ENCODE assay signal across 9 cellular contexts in genomic region chr12:121805171-121805687, GRCh38. TPM values are rescaled to one million over a fixed set of nuclear protein-coding genes. Genes with fewer than 3 reads are reported as not detected.
DNase-seq lines count a peak whose midpoint lies in the region; ATAC-seq and TF ChIP-seq lines count a peak whose summit lies in the region.
"Had no signal": no experiment of that assay in that cellular context is flagged by ENCODE, and none has a peak within 500 bp of the region (broad histone marks: within the 10 kb centered on the region; RNA-seq: fewer than 3 reads in every experiment).

No MANE protein-coding gene starts in this region.

- H3K27ac ChIP-seq in GM23248 (peak overlapping the region; percentile 99), OCI-LY7 (ENCODE audit: low read depth, low read length, poor library complexity, severe bottlenecking) (peak overlapping the region; percentile 66), duodenal mucosa (ENCODE audit: low read depth, low read length) (peak overlapping the region; percentile 83), muscle layer of duodenum (ENCODE audit: low read length) (peak overlapping the region; percentile 31)

- H3K4me2 ChIP-seq in GM23248 (ENCODE audit: unreplicated experiment) (peak overlapping the region; percentile 98), OCI-LY7 (ENCODE audit: low read length) (peak overlapping the region; percentile 94)

- H3F3A ChIP-seq in GM23248 (ENCODE audit: insufficient read depth) = peaks cover 17% of the 10 kb centered on the region

- H3K27me3 ChIP-seq in GM23248 (replicated peaks; ENCODE audit: insufficient read depth) = no peaks in the 10 kb centered on the region
- no peaks in the 10 kb centered on the region for H3K27me3 ChIP-seq in duodenal mucosa (ENCODE audit: control insufficient read depth in 1 of 2, insufficient read depth in 2 of 2, low read length in 2 of 2)
- no peaks in the 10 kb centered on the region for H3K27me3 ChIP-seq in muscle layer of duodenum (ENCODE audit: low read depth, low read length)

- H3K9ac ChIP-seq in GM23248 = peak overlapping the region; percentile 99
- H3K9ac ChIP-seq in duodenal mucosa (ENCODE audit: low read depth in 1 of 2, low read length in 2 of 2) = peak overlapping the region; percentile 72 to 82

- H4K20me1 ChIP-seq in GM23248 (ENCODE audit: insufficient read depth) (no peaks in the 10 kb centered on the region), OCI-LY7 (ENCODE audit: insufficient read depth, low read length) (peaks cover 6% of the 10 kb centered on the region; the same call in 1 of the 2 replicates)

- WGBS in GM23248 (ENCODE audit: low coverage in 1 of 2, low lambda C conversion rate in 2 of 2, missing lambda C conversion rate in 2 of 2), 2 experiments = 1% methylated on average over 30 to 32 of the region's 32 CpGs

- peak; percentile 64 for DNase-seq in GM23248
- DNase-seq in OCI-LY7 (ENCODE audit: low spot score) = peak; percentile 53
- no peak for DNase-seq in kidney glomerular epithelial cell (lab: John Stamatoyannopoulos, UW)

- H3K4me3 ChIP-seq in GM23248 (peak overlapping the region; percentile 80), OCI-LY7 (ENCODE audit: low read depth, low read length, poor library complexity, severe bottlenecking) (peak overlapping the region; percentile 75), duodenal mucosa (ENCODE audit: low read depth in 1 of 2, low read length in 2 of 2) (peak overlapping the region; percentile 75 to 83), muscle layer of duodenum (ENCODE audit: low read depth in 1 of 2, low read length in 2 of 2) (peak overlapping the region; percentile 59 to 80)

- H3K9me2 ChIP-seq in GM23248 (ENCODE audit: insufficient read depth) = no peaks in the 10 kb centered on the region
- H3K9me2 ChIP-seq in OCI-LY7 (ENCODE audit: insufficient read depth, low read length) = no peaks in the 10 kb centered on the region

- H3K9me3 ChIP-seq in GM23248 (ENCODE audit: low read depth) (no peaks in the 10 kb centered on the region), OCI-LY7 (ENCODE audit: low read length) (no peaks in the 10 kb centered on the region), duodenal mucosa (ENCODE audit: control insufficient read depth in 1 of 2, low read length in 2 of 2) (no peaks in the 10 kb centered on the region), muscle layer of duodenum (ENCODE audit: control insufficient read depth in 1 of 2, low read length in 2 of 2) (no peaks in the 10 kb centered on the region)

- H3K36me3 ChIP-seq in GM23248 (ENCODE audit: low read depth) (0 out of 2 replicates have a peak, but pooled peaks cover under 1% of the 10 kb centered on the region), OCI-LY7 (ENCODE audit: insufficient read depth, low read length) (peaks cover 27% of the 10 kb centered on the region), duodenal mucosa (ENCODE audit: control insufficient read depth in 1 of 2, insufficient read depth in 2 of 2, low read length in 2 of 2) (peaks cover 6 to 28% of the 10 kb centered on the region in 2 donors), muscle layer of duodenum (ENCODE audit: control insufficient read depth in 1 of 2, insufficient read depth in 2 of 2, low read length in 2 of 2) (peaks cover 11 to 23% of the 10 kb centered on the region in 2 donors)

- CTCF ChIA-PET in OCI-LY7 (lab: Charles Lee; ENCODE audit: unreplicated experiment) = interaction anchor here (1.0 to 1.3 kb wide), 2 partner anchors 10 to 11 kb away, joined by 3 to 7 read pairs; no protein-coding TSS in a partner anchor

- ATAC-seq in GM18498 (IDR thresholded peaks at IDR 0.05; ENCODE audit: unreplicated experiment) (no peak), GM18861 (IDR thresholded peaks at IDR 0.05; ENCODE audit: unreplicated experiment) (no peak), GM21825 (IDR thresholded peaks at IDR 0.05; ENCODE audit: unreplicated experiment) (no peak)

- TF ChIP-seq CTCF in OCI-LY7 (conservative IDR thresholded peaks at IDR 0.05; ENCODE audit: low read length) = no peak

- in situ Hi-C loops in GM23248 (cut with MboI) = no loop called here

- H3K79me2 ChIP-seq in GM23248 (ENCODE audit: insufficient read depth) (peaks cover 78% of the 10 kb centered on the region), OCI-LY7 (ENCODE audit: insufficient read depth, low read depth, low read length) (peaks cover 32% of the 10 kb centered on the region; the same call in 1 of the 2 replicates)

- TSS peak; percentile 26 for BruUV-seq in OCI-LY7 (replicated peaks; lab: Mats Ljungman, UMichigan)

- H3K4me1 ChIP-seq in GM23248 (ENCODE audit: insufficient read depth) (peaks cover 22% of the 10 kb centered on the region), OCI-LY7 (ENCODE audit: insufficient read depth, low read length, poor library complexity, severe bottlenecking) (peaks cover 52% of the 10 kb centered on the region), duodenal mucosa (ENCODE audit: control insufficient read depth in 1 of 2, insufficient read depth in 2 of 2, low read length in 2 of 2) (peaks cover 21 to 25% of the 10 kb centered on the region in 2 donors), muscle layer of duodenum (ENCODE audit: control insufficient read depth in 1 of 2, insufficient read depth in 2 of 2, low read length in 2 of 2) (peaks cover 12 to 27% of the 10 kb centered on the region in 2 donors)

- intact Hi-C loops in OCI-LY7 (cut with micrococcal nuclease; ENCODE audit: unreplicated experiment) = no loop called here

- POLR2A ChIA-PET in OCI-LY7 (lab: Charles Lee) = interaction anchor here (0.6 kb wide), 1 partner anchor 465 kb away, joined by 3 read pairs; no protein-coding TSS in a partner anchor

- H2AFZ ChIP-seq in GM23248 (no peak overlapping the region), OCI-LY7 (ENCODE audit: low read length) (no peak overlapping the region)

RNA-seq across cellular contexts. Expression of gene SETD1B, which starts 1.4 kb away (rescaled TPM):
- total RNA-seq in GM23248 (2014; rRNA removed; shearing (Covaris generic)) = 2.0 and 2.7 TPM in 2 replicates
- polyA plus RNA-seq in GM23248 (2016; fragmentation: Nextera tagmentation; extraction: Ambion mirVana) = 1.7 and 2.0 TPM in 2 replicates
- 3.3 and 4.7 TPM in 2 replicates for total RNA-seq in OCI-LY7 (2014; rRNA removed; shearing (Covaris generic))
- total RNA-seq in OCI-LY7 (2022) = 22.5 and 24.3 TPM in 2 replicates

RNA-seq across cellular contexts. Expression of gene RHOF, which starts 11.7 kb away (rescaled TPM):
- 6.7 and 8.2 TPM in 2 replicates for total RNA-seq in GM23248 (2014; rRNA removed; shearing (Covaris generic))
- 1.5 and 2.4 TPM in 2 replicates for polyA plus RNA-seq in GM23248 (2016; fragmentation: Nextera tagmentation; extraction: Ambion mirVana)
- 23.5 and 29.2 TPM in 2 replicates for total RNA-seq in OCI-LY7 (2014; rRNA removed; shearing (Covaris generic))
- 45.7 and 53.7 TPM in 2 replicates for total RNA-seq in OCI-LY7 (2022)

RNA-seq across cellular contexts. Expression of gene HPD, which starts 53.4 kb away (rescaled TPM):
- total RNA-seq in GM23248 (2014; rRNA removed; shearing (Covaris generic)) = not detected in 2 replicates
- not detected in 2 replicates for polyA plus RNA-seq in GM23248 (2016; fragmentation: Nextera tagmentation; extraction: Ambion mirVana)
- total RNA-seq in OCI-LY7 (2014; rRNA removed; shearing (Covaris generic)) = not detected in 2 replicates
- total RNA-seq in OCI-LY7 (2022) = not detected in 2 replicates
- total RNA-seq: T-helper 2 cell treated with Interferon-gamma antibody and Interleukin-4, amounts not matched to agents 100 ng/mL and 5 ng/mL, for 36 hours had no signal

Comparison
In these comparisons a context has a peak if more than half of its experiments do, and no peak if none do; other contexts are left out.
1. H3K27ac ChIP-seq: peak in every context shown above with its lines; median percentile 99 in GM23248; 83 in duodenal mucosa; 66 in OCI-LY7; 31 in muscle layer of duodenum.